1 cellular context compared by ENCODE assay signal in the genomic region with DNA sequence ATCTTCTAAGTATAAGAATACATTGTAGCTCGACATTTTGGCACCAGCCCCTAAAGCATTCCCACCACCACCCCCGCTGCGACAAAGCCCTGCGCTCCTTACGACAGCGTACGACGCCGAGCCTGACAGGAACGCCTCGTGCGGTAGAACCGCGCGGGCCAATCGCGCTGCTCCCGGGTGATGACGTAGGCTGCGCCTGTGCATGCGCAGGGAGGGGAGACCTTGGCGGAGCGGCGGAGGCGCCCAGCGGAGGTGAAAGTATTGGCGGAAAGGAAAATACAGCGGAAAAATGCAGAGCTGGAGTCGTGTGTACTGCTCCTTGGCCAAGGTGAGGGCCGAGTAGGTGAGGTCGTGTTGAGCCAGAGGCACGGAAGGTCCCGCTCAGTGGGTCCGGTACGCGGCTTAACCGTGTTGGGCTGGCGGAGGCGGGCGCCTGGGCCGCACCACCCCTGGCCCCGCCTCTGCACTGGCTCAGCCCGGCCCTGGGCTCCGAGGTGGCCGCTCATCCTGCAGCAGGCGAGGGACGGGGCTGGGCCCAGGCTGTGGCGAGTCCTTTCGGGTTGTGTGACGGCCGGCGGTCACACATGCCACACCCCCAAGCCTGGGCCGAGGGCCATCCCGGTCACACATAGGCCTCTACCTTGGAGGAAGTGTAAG.
TF ChIP-seq lines count a peak whose summit lies in the region.

A gene with protein sequence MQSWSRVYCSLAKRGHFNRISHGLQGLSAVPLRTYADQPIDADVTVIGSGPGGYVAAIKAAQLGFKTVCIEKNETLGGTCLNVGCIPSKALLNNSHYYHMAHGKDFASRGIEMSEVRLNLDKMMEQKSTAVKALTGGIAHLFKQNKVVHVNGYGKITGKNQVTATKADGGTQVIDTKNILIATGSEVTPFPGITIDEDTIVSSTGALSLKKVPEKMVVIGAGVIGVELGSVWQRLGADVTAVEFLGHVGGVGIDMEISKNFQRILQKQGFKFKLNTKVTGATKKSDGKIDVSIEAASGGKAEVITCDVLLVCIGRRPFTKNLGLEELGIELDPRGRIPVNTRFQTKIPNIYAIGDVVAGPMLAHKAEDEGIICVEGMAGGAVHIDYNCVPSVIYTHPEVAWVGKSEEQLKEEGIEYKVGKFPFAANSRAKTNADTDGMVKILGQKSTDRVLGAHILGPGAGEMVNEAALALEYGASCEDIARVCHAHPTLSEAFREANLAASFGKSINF (plus strand): TSS at position 222 of the 657 bp plus-strand sequence. CDS start 68 bp downstream, at position 290.

TF ChIP-seq in HepG2, 621 proteins besides CTCF, POLR2A, EP300 and RAD21 (continued from another document and continues in another):
- TF ChIP-seq ZBTB40 (IDR thresholded peaks at IDR 0.05) (no peak), ZBTB40 (CRISPR knock-in tag; IDR thresholded peaks at IDR 0.05) (no peak), NBN (conservative IDR thresholded peaks at IDR 0.05) (no peak), EHMT2 (IDR thresholded peaks at IDR 0.05; ENCODE audit: borderline replicate concordance, low read depth, low read length) (no peak), ZNF30 (CRISPR knock-in tag; IDR thresholded peaks at IDR 0.05) (no peak; the same call in 1 of the 2 replicates), U2AF1 (optimal IDR thresholded peaks at IDR 0.05; ENCODE audit: low read depth, low read length) (no peak), RCOR2 (CRISPR knock-in tag; IDR thresholded peaks at IDR 0.05) (no peak), ZNF790 (CRISPR knock-in tag; IDR thresholded peaks at IDR 0.05; ENCODE audit: borderline replicate concordance) (no peak), ZNF780A (CRISPR knock-in tag; IDR thresholded peaks at IDR 0.05) (peak; percentile 70; the same call in 1 of the 2 replicates), TBX3 (IDR thresholded peaks at IDR 0.05; ENCODE audit: borderline replicate concordance) (peak; percentile 35; the same call in 1 of the 2 replicates), MATR3 (CRISPR knock-in tag; IDR thresholded peaks at IDR 0.05) (no peak), PRDM10 (CRISPR knock-in tag; IDR thresholded peaks at IDR 0.05; ENCODE audit: low read depth) (peak; percentile 70; the same call in 1 of the 2 replicates), RXRA (CRISPR knock-in tag; IDR thresholded peaks at IDR 0.05) (peak; percentile 71), ZMAT3 (CRISPR knock-in tag; conservative IDR thresholded peaks at IDR 0.05) (peak; percentile 72; the same call in 1 of the 2 replicates)
- TF ChIP-seq, protein P1, sequence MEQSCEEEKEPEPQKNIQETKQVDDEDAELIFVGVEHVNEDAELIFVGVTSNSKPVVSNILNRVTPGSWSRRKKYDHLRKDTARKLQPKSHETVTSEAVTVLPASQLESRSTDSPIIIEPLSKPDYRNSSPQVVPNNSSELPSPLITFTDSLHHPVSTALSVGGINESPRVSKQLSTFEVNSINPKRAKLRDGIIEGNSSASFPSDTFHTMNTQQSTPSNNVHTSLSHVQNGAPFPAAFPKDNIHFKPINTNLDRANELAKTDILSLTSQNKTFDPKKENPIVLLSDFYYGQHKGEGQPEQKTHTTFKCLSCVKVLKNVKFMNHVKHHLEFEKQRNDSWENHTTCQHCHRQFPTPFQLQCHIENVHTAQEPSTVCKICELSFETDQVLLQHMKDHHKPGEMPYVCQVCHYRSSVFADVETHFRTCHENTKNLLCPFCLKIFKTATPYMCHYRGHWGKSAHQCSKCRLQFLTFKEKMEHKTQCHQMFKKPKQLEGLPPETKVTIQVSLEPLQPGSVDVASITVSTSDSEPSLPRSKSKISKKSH (CRISPR knock-in tag; IDR thresholded peaks at IDR 0.05; ENCODE audit: borderline replicate concordance): peak; percentile 91; the same call in 1 of the 2 replicates
- TF ChIP-seq, protein P2, sequence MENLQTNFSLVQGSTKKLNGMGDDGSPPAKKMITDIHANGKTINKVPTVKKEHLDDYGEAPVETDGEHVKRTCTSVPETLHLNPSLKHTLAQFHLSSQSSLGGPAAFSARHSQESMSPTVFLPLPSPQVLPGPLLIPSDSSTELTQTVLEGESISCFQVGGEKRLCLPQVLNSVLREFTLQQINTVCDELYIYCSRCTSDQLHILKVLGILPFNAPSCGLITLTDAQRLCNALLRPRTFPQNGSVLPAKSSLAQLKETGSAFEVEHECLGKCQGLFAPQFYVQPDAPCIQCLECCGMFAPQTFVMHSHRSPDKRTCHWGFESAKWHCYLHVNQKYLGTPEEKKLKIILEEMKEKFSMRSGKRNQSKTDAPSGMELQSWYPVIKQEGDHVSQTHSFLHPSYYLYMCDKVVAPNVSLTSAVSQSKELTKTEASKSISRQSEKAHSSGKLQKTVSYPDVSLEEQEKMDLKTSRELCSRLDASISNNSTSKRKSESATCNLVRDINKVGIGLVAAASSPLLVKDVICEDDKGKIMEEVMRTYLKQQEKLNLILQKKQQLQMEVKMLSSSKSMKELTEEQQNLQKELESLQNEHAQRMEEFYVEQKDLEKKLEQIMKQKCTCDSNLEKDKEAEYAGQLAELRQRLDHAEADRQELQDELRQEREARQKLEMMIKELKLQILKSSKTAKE (CRISPR knock-in tag; IDR thresholded peaks at IDR 0.05; ENCODE audit: borderline replicate concordance): peak; percentile 34; the same call in 1 of the 2 replicates
- TF ChIP-seq, protein P3, sequence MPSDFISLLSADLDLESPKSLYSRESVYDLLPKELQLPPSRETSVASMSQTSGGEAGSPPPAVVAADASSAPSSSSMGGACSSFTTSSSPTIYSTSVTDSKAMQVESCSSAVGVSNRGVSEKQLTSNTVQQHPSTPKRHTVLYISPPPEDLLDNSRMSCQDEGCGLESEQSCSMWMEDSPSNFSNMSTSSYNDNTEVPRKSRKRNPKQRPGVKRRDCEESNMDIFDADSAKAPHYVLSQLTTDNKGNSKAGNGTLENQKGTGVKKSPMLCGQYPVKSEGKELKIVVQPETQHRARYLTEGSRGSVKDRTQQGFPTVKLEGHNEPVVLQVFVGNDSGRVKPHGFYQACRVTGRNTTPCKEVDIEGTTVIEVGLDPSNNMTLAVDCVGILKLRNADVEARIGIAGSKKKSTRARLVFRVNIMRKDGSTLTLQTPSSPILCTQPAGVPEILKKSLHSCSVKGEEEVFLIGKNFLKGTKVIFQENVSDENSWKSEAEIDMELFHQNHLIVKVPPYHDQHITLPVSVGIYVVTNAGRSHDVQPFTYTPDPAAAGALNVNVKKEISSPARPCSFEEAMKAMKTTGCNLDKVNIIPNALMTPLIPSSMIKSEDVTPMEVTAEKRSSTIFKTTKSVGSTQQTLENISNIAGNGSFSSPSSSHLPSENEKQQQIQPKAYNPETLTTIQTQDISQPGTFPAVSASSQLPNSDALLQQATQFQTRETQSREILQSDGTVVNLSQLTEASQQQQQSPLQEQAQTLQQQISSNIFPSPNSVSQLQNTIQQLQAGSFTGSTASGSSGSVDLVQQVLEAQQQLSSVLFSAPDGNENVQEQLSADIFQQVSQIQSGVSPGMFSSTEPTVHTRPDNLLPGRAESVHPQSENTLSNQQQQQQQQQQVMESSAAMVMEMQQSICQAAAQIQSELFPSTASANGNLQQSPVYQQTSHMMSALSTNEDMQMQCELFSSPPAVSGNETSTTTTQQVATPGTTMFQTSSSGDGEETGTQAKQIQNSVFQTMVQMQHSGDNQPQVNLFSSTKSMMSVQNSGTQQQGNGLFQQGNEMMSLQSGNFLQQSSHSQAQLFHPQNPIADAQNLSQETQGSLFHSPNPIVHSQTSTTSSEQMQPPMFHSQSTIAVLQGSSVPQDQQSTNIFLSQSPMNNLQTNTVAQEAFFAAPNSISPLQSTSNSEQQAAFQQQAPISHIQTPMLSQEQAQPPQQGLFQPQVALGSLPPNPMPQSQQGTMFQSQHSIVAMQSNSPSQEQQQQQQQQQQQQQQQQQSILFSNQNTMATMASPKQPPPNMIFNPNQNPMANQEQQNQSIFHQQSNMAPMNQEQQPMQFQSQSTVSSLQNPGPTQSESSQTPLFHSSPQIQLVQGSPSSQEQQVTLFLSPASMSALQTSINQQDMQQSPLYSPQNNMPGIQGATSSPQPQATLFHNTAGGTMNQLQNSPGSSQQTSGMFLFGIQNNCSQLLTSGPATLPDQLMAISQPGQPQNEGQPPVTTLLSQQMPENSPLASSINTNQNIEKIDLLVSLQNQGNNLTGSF (CRISPR knock-in tag; IDR thresholded peaks at IDR 0.05): peak; percentile 72; the same call in 1 of the 2 replicates
- TF ChIP-seq, protein P4, sequence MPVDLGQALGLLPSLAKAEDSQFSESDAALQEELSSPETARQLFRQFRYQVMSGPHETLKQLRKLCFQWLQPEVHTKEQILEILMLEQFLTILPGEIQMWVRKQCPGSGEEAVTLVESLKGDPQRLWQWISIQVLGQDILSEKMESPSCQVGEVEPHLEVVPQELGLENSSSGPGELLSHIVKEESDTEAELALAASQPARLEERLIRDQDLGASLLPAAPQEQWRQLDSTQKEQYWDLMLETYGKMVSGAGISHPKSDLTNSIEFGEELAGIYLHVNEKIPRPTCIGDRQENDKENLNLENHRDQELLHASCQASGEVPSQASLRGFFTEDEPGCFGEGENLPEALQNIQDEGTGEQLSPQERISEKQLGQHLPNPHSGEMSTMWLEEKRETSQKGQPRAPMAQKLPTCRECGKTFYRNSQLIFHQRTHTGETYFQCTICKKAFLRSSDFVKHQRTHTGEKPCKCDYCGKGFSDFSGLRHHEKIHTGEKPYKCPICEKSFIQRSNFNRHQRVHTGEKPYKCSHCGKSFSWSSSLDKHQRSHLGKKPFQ (CRISPR knock-in tag; IDR thresholded peaks at IDR 0.05; ENCODE audit: insufficient replicate concordance): peak; percentile 49
